ENCODE assay signal across 1 cellular context in genomic region chr4:7657545-7658296, GRCh38.
TF ChIP-seq lines count a peak whose summit lies in the region.

No MANE protein-coding gene starts in this region.

TF ChIP-seq in HepG2, 621 proteins besides CTCF, POLR2A, EP300 and RAD21 (continued from another document):
- no peak for TF ChIP-seq ZNF10 (CRISPR knock-in tag; IDR thresholded peaks at IDR 0.05; ENCODE audit: borderline replicate concordance, low read depth)
- TF ChIP-seq TIGD3 (CRISPR knock-in tag; IDR thresholded peaks at IDR 0.05; ENCODE audit: borderline replicate concordance): no peak
- no peak for TF ChIP-seq ZNF512B (CRISPR knock-in tag; IDR thresholded peaks at IDR 0.05; ENCODE audit: borderline replicate concordance)
TF ChIP-seq in HepG2: peak in this region for 2.
